In genomic region chr16:29974291-29975133, GRCh38 we compare ENCODE assay signal across 8 cellular contexts. TPM values are rescaled to one million over a fixed set of nuclear protein-coding genes. Genes with fewer than 3 reads are reported as not detected.
DNase-seq lines count a peak whose midpoint lies in the region; ATAC-seq and TF ChIP-seq lines count a peak whose summit lies in the region.

No MANE protein-coding gene starts in this region.

- no peak for TF ChIP-seq CTCF in MM.1S (IDR thresholded peaks at IDR 0.05; ENCODE audit: low read length)
- no peak for TF ChIP-seq CTCF in breast epithelium (IDR thresholded peaks at IDR 0.05)

- H3K79me2 ChIP-seq in MM.1S (ENCODE audit: low read length) = peaks cover 45% of the 10 kb centered on the region

- peak overlapping the region; percentile 93 for H3K27ac Mint-ChIP-seq in stimulated activated naive CD8-positive, alpha-beta T cell treated with anti-CD3 and anti-CD28 coated beads, Interleukin-15, Interleukin-2, amounts not matched to agents 100 ng/mL and 50 ng/mL, for 24 hours

- peak overlapping the region; percentile 91 for H3K4me3 Mint-ChIP-seq in stimulated activated naive CD8-positive, alpha-beta T cell treated with anti-CD3 and anti-CD28 coated beads, Interleukin-15, Interleukin-2, amounts not matched to agents 100 ng/mL and 50 ng/mL, for 24 hours

- H3K9me3 Mint-ChIP-seq in stimulated activated naive CD8-positive, alpha-beta T cell treated with anti-CD3 and anti-CD28 coated beads, Interleukin-15, Interleukin-2, amounts not matched to agents 100 ng/mL and 50 ng/mL, for 24 hours = peaks cover 6% of the 10 kb centered on the region

- H3K36me3 ChIP-seq in MM.1S (replicated peaks; ENCODE audit: insufficient read depth, low read length) = no peaks in the 10 kb centered on the region
- no peaks in the 10 kb centered on the region for H3K36me3 ChIP-seq in breast epithelium

- peak overlapping the region; percentile 93 for H3K9ac ChIP-seq in MM.1S (ENCODE audit: low read length)

- no peaks in the 10 kb centered on the region for H3K9me2 ChIP-seq in MM.1S (replicated peaks; ENCODE audit: insufficient read depth, low read length)

- peak overlapping the region; percentile 87 for H3K4me2 ChIP-seq in MM.1S (ENCODE audit: low read depth, low read length)

- H4K20me1 ChIP-seq in MM.1S (ENCODE audit: insufficient read depth, low read length) = no peaks in the 10 kb centered on the region

- H3K4me1 Mint-ChIP-seq in stimulated activated naive CD8-positive, alpha-beta T cell treated with anti-CD3 and anti-CD28 coated beads, Interleukin-15, Interleukin-2, amounts not matched to agents 100 ng/mL and 50 ng/mL, for 24 hours (ENCODE audit: low read depth) = peaks cover 33% of the 10 kb centered on the region

- H3K36me3 Mint-ChIP-seq in stimulated activated naive CD8-positive, alpha-beta T cell treated with anti-CD3 and anti-CD28 coated beads, Interleukin-15, Interleukin-2, amounts not matched to agents 100 ng/mL and 50 ng/mL, for 24 hours (ENCODE audit: low read depth) = peaks cover 34% of the 10 kb centered on the region

- H3K27me3 ChIP-seq in MM.1S (replicated peaks; ENCODE audit: insufficient read depth, low read length) (no peaks in the 10 kb centered on the region), breast epithelium (no peaks in the 10 kb centered on the region)

- no peak for DNase-seq in MM.1S
- DNase-seq in breast epithelium (ENCODE audit: low spot score in 2 of 2) = no peak
- peak; percentile 33 for DNase-seq in kidney tubule cell (ENCODE audit: low spot score)
- DNase-seq in stimulated activated CD4-positive, alpha-beta T cell treated with anti-CD3 and anti-CD28 coated beads, Interleukin-12 subunit alpha, Interleukin-12 subunit beta, amount 100 ng/mL, for 4 hours = no peak

- no peak for ATAC-seq in activated CD4-positive, CD25-positive, alpha-beta regulatory T cell treated with anti-CD3 and anti-CD28 coated beads, Interleukin-2, amount 50 U/mL, for 24 hours
- no peak for ATAC-seq in GM18505 (IDR thresholded peaks at IDR 0.05; ENCODE audit: unreplicated experiment)

- peak overlapping the region; percentile 50; the same call in 1 of the 2 replicates for H3K27ac ChIP-seq in MM.1S (ENCODE audit: low read length)
- H3K27ac ChIP-seq in breast epithelium = peak overlapping the region; percentile 90 to 94

- H3K4me1 ChIP-seq in MM.1S (ENCODE audit: low read length) = peaks cover 19% of the 10 kb centered on the region
- H3K4me1 ChIP-seq in breast epithelium = peaks cover 7 to 16% of the 10 kb centered on the region in 2 donors

- peak; percentile 13 for TF ChIP-seq POLR2A in breast epithelium (IDR thresholded peaks at IDR 0.05)
- no peak for TF ChIP-seq POLR2A in GM18505 (IDR thresholded peaks at IDR 0.05; ENCODE audit: borderline replicate concordance, extremely low read depth, insufficient read depth, insufficient read length)

- H3K4me3 ChIP-seq in GM08714 (ENCODE audit: low read length) (peak overlapping the region; percentile 90), MM.1S (ENCODE audit: low read length) (peak overlapping the region; percentile 99), breast epithelium (peak overlapping the region; percentile 84 to 98 (median 97))

- H3K27me3 Mint-ChIP-seq in stimulated activated naive CD8-positive, alpha-beta T cell treated with anti-CD3 and anti-CD28 coated beads, Interleukin-15, Interleukin-2, amounts not matched to agents 100 ng/mL and 50 ng/mL, for 24 hours = no peaks in the 10 kb centered on the region

- H3F3A ChIP-seq in MM.1S (ENCODE audit: insufficient read depth, low read length) = no peaks in the 10 kb centered on the region

- peak overlapping the region; percentile 97 for H2AFZ ChIP-seq in MM.1S (ENCODE audit: low read length)

- intact Hi-C loops in breast epithelium (cut with DNase I; ENCODE audit: low total_unique reads) = no loop called here

- H3K9me3 ChIP-seq in MM.1S (replicated peaks; ENCODE audit: insufficient read depth, low read length) (no peaks in the 10 kb centered on the region), breast epithelium (no peaks in the 10 kb centered on the region)

RNA-seq across cellular contexts. Expression of gene TAOK2, which starts 0.8 kb away (rescaled TPM):
- 10 to 100 TPM; 31.8 to 51.1 (median 37.3) TPM for total RNA-seq in breast epithelium

RNA-seq across cellular contexts. Expression of gene TMEM219, which starts 12.6 kb away (rescaled TPM):
- 100 to 1,000 TPM; 111 to 135 (median 128) TPM for total RNA-seq in breast epithelium

RNA-seq across cellular contexts. Expression of gene HIRIP3, which starts 20.9 kb away (rescaled TPM):
- 10 to 100 TPM; 10.5 to 18.2 (median 15.5) TPM for total RNA-seq in breast epithelium

RNA-seq across cellular contexts. Expression of gene INO80E, which starts 21.5 kb away (rescaled TPM):
- total RNA-seq in breast epithelium = 10 to 100 TPM; 31.8 to 39.7 (median 38.6) TPM

RNA-seq across cellular contexts. Expression of gene DOC2A, which starts 36.3 kb away (rescaled TPM):
- 1 to 10 TPM in 2 of 3 donors, under 1 TPM in 1; 0.48 to 4.5 (median 2.3) TPM for total RNA-seq in breast epithelium
